ENCODE assay signal across 9 cellular contexts in genomic region chr4:70927502-70928139, GRCh38. TPM values are rescaled to one million over a fixed set of nuclear protein-coding genes. Genes with fewer than 3 reads are reported as not detected.
DNase-seq lines count a peak whose midpoint lies in the region; ATAC-seq, FAIRE-seq and TF ChIP-seq lines count a peak whose summit lies in the region.
"Had no signal": no experiment of that assay in that cellular context is flagged by ENCODE, and none has a peak within 500 bp of the region (broad histone marks: within the 10 kb centered on the region; RNA-seq: fewer than 3 reads in every experiment).

No MANE protein-coding gene starts in this region.

- H3K27me3 Mint-ChIP-seq in activated CD4-positive, alpha-beta T cell treated with anti-CD3 and anti-CD28 coated beads, Interleukin-2, amount 10 ng/mL, durations not matched to agents 24 days and 14 days: no peaks in the 10 kb centered on the region
- H3K27me3 Mint-ChIP-seq: CD8-positive, alpha-beta memory T cell had no signal

- no peak overlapping the region for H3K9ac ChIP-seq in MM.1S (ENCODE audit: low read length)

- no peaks in the 10 kb centered on the region for H4K20me1 ChIP-seq in MM.1S (ENCODE audit: insufficient read depth, low read length)

- H3K27me3 ChIP-seq in testis (no peaks in the 10 kb centered on the region), small intestine (ENCODE audit: control insufficient read depth in 2 of 2, insufficient read depth in 2 of 2, low read length in 2 of 2) (no peaks in the 10 kb centered on the region), MM.1S (replicated peaks; ENCODE audit: insufficient read depth, low read length) (no peaks in the 10 kb centered on the region)

- H3K4me1 ChIP-seq in testis (no peaks in the 10 kb centered on the region), small intestine (ENCODE audit: control insufficient read depth in 2 of 2, insufficient read depth in 1 of 2, low read depth in 1 of 2, low read length in 1 of 2) (peaks cover 0 to 2% of the 10 kb centered on the region in 2 donors), MM.1S (ENCODE audit: low read length) (no peaks in the 10 kb centered on the region)

- TF ChIP-seq POLR2A in testis (IDR thresholded peaks at IDR 0.05): no peak

- no peaks in the 10 kb centered on the region for H3K79me2 ChIP-seq in MM.1S (ENCODE audit: low read length)

- no peak overlapping the region for H3K4me3 ChIP-seq in testis
- H3K4me3 ChIP-seq in small intestine (ENCODE audit: low read depth in 1 of 2, low read length in 2 of 2): no peak overlapping the region
- no peak overlapping the region for H3K4me3 ChIP-seq in MM.1S (ENCODE audit: low read length)

- ATAC-seq in HG02884 (IDR thresholded peaks at IDR 0.05; ENCODE audit: unreplicated experiment): peak; percentile 32
- peak; percentile 26 for ATAC-seq in stimulated activated naive CD8-positive, alpha-beta T cell treated with anti-CD3 and anti-CD28 coated beads, Interleukin-15, Interleukin-2, amounts not matched to agents 100 U/mL and 50 U/mL, for 24 hours

- H3K4me1 Mint-ChIP-seq in activated CD4-positive, alpha-beta T cell treated with anti-CD3 and anti-CD28 coated beads, Interleukin-2, amount 10 ng/mL, durations not matched to agents 24 days and 14 days: peaks cover 36% of the 10 kb centered on the region

- no peak overlapping the region for H3K4me2 ChIP-seq in MM.1S (ENCODE audit: low read depth, low read length)

- H3K9me2 ChIP-seq in MM.1S (replicated peaks; ENCODE audit: insufficient read depth, low read length): no peaks in the 10 kb centered on the region

- FAIRE-seq in small intestine (lab: Jason Lieb, UNC): no peak

- peak; percentile 19 for DNase-seq in activated gamma-delta T cell treated with Interleukin-2 at 50 U/mL for 16 hours
- DNase-seq in activated gamma-delta T cell (lab: John Stamatoyannopoulos, UW): no peak
- DNase-seq in activated CD4-positive, alpha-beta T cell treated with anti-CD3 and anti-CD28 coated beads, Interleukin-2, amount 10 ng/mL, durations not matched to agents 24 days and 14 days: peak; percentile 77
- peak; percentile 13 for DNase-seq in stimulated activated naive CD8-positive, alpha-beta T cell treated with anti-CD3 and anti-CD28 coated beads, Interleukin-15, Interleukin-2, amounts not matched to agents 100 U/mL and 50 U/mL, for 24 hours
- DNase-seq in testis: no peak
- no peak for DNase-seq in small intestine
- no peak for DNase-seq in MM.1S

- no peak overlapping the region for H3K27ac ChIP-seq in testis
- no peak overlapping the region for H3K27ac ChIP-seq in small intestine (ENCODE audit: low read depth in 1 of 2, low read length in 1 of 2)
- H3K27ac ChIP-seq in MM.1S (ENCODE audit: low read length): no peak overlapping the region

- peaks cover 11% of the 10 kb centered on the region for H3K36me3 Mint-ChIP-seq in activated CD4-positive, alpha-beta T cell treated with anti-CD3 and anti-CD28 coated beads, Interleukin-2, amount 10 ng/mL, durations not matched to agents 24 days and 14 days (ENCODE audit: low read depth)
- H3K36me3 Mint-ChIP-seq: CD8-positive, alpha-beta memory T cell had no signal

- H3K9me3 ChIP-seq in testis (no peaks in the 10 kb centered on the region), small intestine (ENCODE audit: control insufficient read depth, low read depth) (no peaks in the 10 kb centered on the region), MM.1S (replicated peaks; ENCODE audit: insufficient read depth, low read length) (no peaks in the 10 kb centered on the region; the same call in 1 of the 2 replicates)

- TF ChIP-seq CTCF in testis (IDR thresholded peaks at IDR 0.05): no peak
- no peak for TF ChIP-seq CTCF in MM.1S (IDR thresholded peaks at IDR 0.05; ENCODE audit: low read length)

- peak overlapping the region; percentile 30 for H3K27ac Mint-ChIP-seq in activated CD4-positive, alpha-beta T cell treated with anti-CD3 and anti-CD28 coated beads, Interleukin-2, amount 10 ng/mL, durations not matched to agents 24 days and 14 days

- WGBS in testis, 2 donors: 73 to 78% methylated on average over 8 of the region's 8 CpGs
- 70 to 83% (median 79%) methylated on average over 8 of the region's 8 CpGs for WGBS in small intestine, 3 donors

- intact Hi-C loops in activated CD4-positive, alpha-beta T cell treated with anti-CD3 and anti-CD28 coated beads, Interleukin-2, amount 10 ng/mL, durations not matched to agents 24 days and 14 days (cut with micrococcal nuclease): loop anchor here (2.0 to 10.0 kb wide), 6 partner anchors 25 to 223 kb away; partner anchors contain the start of genes DCK and MOB1B
- intact Hi-C loops in testis (cut with DNase I; ENCODE audit: low total_unique reads): no loop called here

- H3F3A ChIP-seq in MM.1S (ENCODE audit: insufficient read depth, low read length): no peaks in the 10 kb centered on the region

- H2AFZ ChIP-seq in MM.1S (ENCODE audit: low read length): no peak overlapping the region

- peaks cover under 1% of the 10 kb centered on the region for H3K9me3 Mint-ChIP-seq in activated CD4-positive, alpha-beta T cell treated with anti-CD3 and anti-CD28 coated beads, Interleukin-2, amount 10 ng/mL, durations not matched to agents 24 days and 14 days
- H3K9me3 Mint-ChIP-seq: CD8-positive, alpha-beta memory T cell had no signal

- H3K4me3 Mint-ChIP-seq in activated CD4-positive, alpha-beta T cell treated with anti-CD3 and anti-CD28 coated beads, Interleukin-2, amount 10 ng/mL, durations not matched to agents 24 days and 14 days: peak overlapping the region; percentile 25

- H3K36me3 ChIP-seq in testis (ENCODE audit: low read depth, missing control alignments): no peaks in the 10 kb centered on the region
- H3K36me3 ChIP-seq in small intestine (ENCODE audit: control insufficient read depth in 2 of 2, insufficient read depth in 2 of 2, low read length in 2 of 2): no peaks in the 10 kb centered on the region
- H3K36me3 ChIP-seq in MM.1S (replicated peaks; ENCODE audit: insufficient read depth, low read length): no peaks in the 10 kb centered on the region

RNA-seq across cellular contexts. Expression of gene MOB1B, which starts 25.5 kb away (rescaled TPM):
- 23.1 and 24.1 TPM in 2 replicates for total RNA-seq in activated CD4-positive, alpha-beta T cell treated with anti-CD3 and anti-CD28 coated beads, Interleukin-2, amount 10 ng/mL, durations not matched to agents 24 days and 14 days
- total RNA-seq in testis: 10 to 100 TPM; 15.0 to 16.4 TPM
- polyA plus RNA-seq in testis (ENCODE audit: insufficient read depth, low read depth, low replicate concordance): 8.9 TPM
- polyA plus RNA-seq in small intestine: 1 to 10 TPM; 1.1 to 4.0 (median 1.4) TPM

Comparison
In these comparisons a context has a peak if more than half of its experiments do, and no peak if none do; other contexts are left out.
1. DNase-seq: peak in activated gamma-delta T cell treated with Interleukin-2 at 50 U/mL for 16 hours (single experiment), activated CD4-positive, alpha-beta T cell treated with anti-CD3 and anti-CD28 coated beads, Interleukin-2, amount 10 ng/mL, durations not matched to agents 24 days and 14 days (single experiment) and stimulated activated naive CD8-positive, alpha-beta T cell treated with anti-CD3 and anti-CD28 coated beads, Interleukin-15, Interleukin-2, amounts not matched to agents 100 U/mL and 50 U/mL, for 24 hours (single experiment); none in activated gamma-delta T cell (single experiment), testis (single experiment), small intestine (single experiment) and MM.1S (single experiment).